ENCODE assay signal across 1 cellular context in the genomic region with DNA sequence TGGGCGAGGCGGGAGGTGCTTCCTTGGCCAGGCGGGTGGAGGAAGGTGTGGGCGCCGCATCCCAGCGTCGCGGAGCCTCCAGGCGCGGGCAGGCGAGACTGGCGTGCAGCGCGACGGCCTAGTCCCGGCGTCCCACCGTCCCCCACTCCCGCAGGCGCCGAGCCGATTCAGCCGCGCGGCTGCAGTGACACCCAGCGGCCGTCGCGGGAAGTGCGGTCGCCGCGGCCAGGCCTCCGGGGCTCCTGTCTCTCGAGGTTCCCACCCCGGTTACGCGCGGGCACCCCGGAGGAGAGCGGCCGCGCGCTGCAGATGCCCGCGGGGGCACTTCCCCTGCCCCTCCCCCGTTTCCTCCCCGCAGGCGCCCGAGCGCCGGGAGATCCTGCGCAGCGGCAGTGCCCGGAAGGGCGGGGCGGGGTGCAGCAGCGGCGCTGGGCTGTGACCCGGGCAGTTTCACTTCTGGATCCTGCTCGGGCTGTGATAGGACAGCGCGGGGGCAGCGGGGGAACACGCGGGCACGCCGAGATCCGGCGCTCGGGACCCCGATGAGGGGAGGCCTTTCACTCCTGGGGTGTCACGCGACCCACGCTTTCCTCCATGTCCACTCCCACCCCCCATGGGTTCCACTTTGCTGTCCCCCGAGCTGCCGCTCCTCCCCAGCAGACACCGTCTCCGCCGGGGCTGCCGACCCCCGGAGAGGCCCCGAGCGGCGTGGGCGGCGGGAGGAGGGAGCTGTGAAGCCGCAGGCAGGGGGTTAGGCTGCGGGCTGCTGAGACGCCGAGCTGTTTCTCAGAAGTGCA.
A peak's percentile ranks its signal among the peaks of the same experiment; 100 is the strongest.
TF ChIP-seq lines count a peak whose summit lies in the region.

No MANE protein-coding gene starts in this region.

TF ChIP-seq in GM12878, 131 proteins besides CTCF, POLR2A, EP300 and RAD21 (continues in another document):
- TF ChIP-seq, protein P1, sequence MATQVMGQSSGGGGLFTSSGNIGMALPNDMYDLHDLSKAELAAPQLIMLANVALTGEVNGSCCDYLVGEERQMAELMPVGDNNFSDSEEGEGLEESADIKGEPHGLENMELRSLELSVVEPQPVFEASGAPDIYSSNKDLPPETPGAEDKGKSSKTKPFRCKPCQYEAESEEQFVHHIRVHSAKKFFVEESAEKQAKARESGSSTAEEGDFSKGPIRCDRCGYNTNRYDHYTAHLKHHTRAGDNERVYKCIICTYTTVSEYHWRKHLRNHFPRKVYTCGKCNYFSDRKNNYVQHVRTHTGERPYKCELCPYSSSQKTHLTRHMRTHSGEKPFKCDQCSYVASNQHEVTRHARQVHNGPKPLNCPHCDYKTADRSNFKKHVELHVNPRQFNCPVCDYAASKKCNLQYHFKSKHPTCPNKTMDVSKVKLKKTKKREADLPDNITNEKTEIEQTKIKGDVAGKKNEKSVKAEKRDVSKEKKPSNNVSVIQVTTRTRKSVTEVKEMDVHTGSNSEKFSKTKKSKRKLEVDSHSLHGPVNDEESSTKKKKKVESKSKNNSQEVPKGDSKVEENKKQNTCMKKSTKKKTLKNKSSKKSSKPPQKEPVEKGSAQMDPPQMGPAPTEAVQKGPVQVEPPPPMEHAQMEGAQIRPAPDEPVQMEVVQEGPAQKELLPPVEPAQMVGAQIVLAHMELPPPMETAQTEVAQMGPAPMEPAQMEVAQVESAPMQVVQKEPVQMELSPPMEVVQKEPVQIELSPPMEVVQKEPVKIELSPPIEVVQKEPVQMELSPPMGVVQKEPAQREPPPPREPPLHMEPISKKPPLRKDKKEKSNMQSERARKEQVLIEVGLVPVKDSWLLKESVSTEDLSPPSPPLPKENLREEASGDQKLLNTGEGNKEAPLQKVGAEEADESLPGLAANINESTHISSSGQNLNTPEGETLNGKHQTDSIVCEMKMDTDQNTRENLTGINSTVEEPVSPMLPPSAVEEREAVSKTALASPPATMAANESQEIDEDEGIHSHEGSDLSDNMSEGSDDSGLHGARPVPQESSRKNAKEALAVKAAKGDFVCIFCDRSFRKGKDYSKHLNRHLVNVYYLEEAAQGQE (IDR thresholded peaks at IDR 0.05; ENCODE audit: low read depth, low read length): 0 out of 2 replicates have a peak, but pooled peaks have one; percentile 8
- no peak for TF ChIP-seq NR2C2 (IDR thresholded peaks at IDR 0.05; ENCODE audit: borderline replicate concordance, control insufficient read depth, insufficient read length, low read depth)
- peak; percentile 29; the same call in 1 of the 2 replicates for TF ChIP-seq CBX5 (IDR thresholded peaks at IDR 0.05; ENCODE audit: low read depth)
- TF ChIP-seq, protein P2, sequence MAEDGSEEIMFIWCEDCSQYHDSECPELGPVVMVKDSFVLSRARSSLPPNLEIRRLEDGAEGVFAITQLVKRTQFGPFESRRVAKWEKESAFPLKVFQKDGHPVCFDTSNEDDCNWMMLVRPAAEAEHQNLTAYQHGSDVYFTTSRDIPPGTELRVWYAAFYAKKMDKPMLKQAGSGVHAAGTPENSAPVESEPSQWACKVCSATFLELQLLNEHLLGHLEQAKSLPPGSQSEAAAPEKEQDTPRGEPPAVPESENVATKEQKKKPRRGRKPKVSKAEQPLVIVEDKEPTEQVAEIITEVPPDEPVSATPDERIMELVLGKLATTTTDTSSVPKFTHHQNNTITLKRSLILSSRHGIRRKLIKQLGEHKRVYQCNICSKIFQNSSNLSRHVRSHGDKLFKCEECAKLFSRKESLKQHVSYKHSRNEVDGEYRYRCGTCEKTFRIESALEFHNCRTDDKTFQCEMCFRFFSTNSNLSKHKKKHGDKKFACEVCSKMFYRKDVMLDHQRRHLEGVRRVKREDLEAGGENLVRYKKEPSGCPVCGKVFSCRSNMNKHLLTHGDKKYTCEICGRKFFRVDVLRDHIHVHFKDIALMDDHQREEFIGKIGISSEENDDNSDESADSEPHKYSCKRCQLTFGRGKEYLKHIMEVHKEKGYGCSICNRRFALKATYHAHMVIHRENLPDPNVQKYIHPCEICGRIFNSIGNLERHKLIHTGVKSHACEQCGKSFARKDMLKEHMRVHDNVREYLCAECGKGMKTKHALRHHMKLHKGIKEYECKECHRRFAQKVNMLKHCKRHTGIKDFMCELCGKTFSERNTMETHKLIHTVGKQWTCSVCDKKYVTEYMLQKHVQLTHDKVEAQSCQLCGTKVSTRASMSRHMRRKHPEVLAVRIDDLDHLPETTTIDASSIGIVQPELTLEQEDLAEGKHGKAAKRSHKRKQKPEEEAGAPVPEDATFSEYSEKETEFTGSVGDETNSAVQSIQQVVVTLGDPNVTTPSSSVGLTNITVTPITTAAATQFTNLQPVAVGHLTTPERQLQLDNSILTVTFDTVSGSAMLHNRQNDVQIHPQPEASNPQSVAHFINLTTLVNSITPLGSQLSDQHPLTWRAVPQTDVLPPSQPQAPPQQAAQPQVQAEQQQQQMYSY (CRISPR knock-in tag; IDR thresholded peaks at IDR 0.05): no peak
- TF ChIP-seq NR2C1 (IDR thresholded peaks at IDR 0.05): peak; percentile 51; the same call in 1 of the 2 replicates
- TF ChIP-seq SRF (IDR thresholded peaks at IDR 0.05; ENCODE audit: low read depth in 2 of 2, low read length in 2 of 2): peak in 1 of 2 experiments; percentile 56; a peak in 1 of 4 replicates
- TF ChIP-seq ZNF207 (IDR thresholded peaks at IDR 0.05; ENCODE audit: borderline replicate concordance): peak; percentile 76; the same call in 1 of the 2 replicates
- peak; percentile 23 for TF ChIP-seq HDAC6 (IDR thresholded peaks at IDR 0.05; ENCODE audit: unreplicated experiment)
- peak; percentile 90 for TF ChIP-seq EED (IDR thresholded peaks at IDR 0.05; ENCODE audit: low read depth)
- TF ChIP-seq SMAD5 (IDR thresholded peaks at IDR 0.05; ENCODE audit: low read depth): peak; percentile 19; the same call in 1 of the 2 replicates
- TF ChIP-seq, protein P3, sequence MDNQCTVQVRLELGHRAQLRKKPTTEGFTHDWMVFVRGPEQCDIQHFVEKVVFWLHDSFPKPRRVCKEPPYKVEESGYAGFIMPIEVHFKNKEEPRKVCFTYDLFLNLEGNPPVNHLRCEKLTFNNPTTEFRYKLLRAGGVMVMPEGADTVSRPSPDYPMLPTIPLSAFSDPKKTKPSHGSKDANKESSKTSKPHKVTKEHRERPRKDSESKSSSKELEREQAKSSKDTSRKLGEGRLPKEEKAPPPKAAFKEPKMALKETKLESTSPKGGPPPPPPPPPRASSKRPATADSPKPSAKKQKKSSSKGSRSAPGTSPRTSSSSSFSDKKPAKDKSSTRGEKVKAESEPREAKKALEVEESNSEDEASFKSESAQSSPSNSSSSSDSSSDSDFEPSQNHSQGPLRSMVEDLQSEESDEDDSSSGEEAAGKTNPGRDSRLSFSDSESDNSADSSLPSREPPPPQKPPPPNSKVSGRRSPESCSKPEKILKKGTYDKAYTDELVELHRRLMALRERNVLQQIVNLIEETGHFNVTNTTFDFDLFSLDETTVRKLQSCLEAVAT (IDR thresholded peaks at IDR 0.05): peak; percentile 72
- TF ChIP-seq, protein P4, sequence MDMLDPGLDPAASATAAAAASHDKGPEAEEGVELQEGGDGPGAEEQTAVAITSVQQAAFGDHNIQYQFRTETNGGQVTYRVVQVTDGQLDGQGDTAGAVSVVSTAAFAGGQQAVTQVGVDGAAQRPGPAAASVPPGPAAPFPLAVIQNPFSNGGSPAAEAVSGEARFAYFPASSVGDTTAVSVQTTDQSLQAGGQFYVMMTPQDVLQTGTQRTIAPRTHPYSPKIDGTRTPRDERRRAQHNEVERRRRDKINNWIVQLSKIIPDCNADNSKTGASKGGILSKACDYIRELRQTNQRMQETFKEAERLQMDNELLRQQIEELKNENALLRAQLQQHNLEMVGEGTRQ (IDR thresholded peaks at IDR 0.05; ENCODE audit: borderline replicate concordance, low read depth, low read length): peak; percentile 20
- peak; percentile 97 for TF ChIP-seq NR2F1 (conservative IDR thresholded peaks at IDR 0.05)
- TF ChIP-seq CHD4 (IDR thresholded peaks at IDR 0.05): no peak
- TF ChIP-seq RELA (IDR thresholded peaks at IDR 0.05; ENCODE audit: borderline replicate concordance, partially characterized antibody): no peak
- peak; percentile 97 for TF ChIP-seq BACH1 (IDR thresholded peaks at IDR 0.05; ENCODE audit: borderline replicate concordance)
- peak; percentile 71; the same call in 1 of the 2 replicates for TF ChIP-seq TARDBP (IDR thresholded peaks at IDR 0.05; ENCODE audit: borderline replicate concordance)
- TF ChIP-seq, protein P5, sequence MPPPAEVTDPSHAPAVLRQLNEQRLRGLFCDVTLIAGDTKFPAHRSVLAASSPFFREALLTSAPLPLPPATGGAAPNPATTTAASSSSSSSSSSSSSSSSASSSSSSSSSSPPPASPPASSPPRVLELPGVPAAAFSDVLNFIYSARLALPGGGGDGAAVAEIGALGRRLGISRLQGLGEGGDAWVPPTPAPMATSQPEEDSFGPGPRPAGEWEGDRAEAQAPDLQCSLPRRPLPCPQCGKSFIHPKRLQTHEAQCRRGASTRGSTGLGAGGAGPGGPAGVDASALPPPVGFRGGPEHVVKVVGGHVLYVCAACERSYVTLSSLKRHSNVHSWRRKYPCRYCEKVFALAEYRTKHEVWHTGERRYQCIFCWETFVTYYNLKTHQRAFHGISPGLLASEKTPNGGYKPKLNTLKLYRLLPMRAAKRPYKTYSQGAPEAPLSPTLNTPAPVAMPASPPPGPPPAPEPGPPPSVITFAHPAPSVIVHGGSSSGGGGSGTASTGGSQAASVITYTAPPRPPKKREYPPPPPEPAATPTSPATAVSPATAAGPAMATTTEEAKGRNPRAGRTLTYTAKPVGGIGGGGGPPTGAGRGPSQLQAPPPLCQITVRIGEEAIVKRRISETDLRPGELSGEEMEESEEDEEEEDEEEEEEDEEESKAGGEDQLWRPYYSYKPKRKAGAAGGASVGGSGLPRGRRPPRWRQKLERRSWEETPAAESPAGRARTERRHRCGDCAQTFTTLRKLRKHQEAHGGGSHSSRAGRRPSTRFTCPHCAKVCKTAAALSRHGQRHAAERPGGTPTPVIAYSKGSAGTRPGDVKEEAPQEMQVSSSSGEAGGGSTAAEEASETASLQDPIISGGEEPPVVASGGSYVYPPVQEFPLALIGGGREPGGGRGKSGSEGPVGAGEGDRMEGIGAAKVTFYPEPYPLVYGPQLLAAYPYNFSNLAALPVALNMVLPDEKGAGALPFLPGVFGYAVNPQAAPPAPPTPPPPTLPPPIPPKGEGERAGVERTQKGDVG (CRISPR knock-in tag; IDR thresholded peaks at IDR 0.05): no peak
- no peak for TF ChIP-seq STAT3 (IDR thresholded peaks at IDR 0.05; ENCODE audit: low read depth, low read length)
- TF ChIP-seq HDAC2 (IDR thresholded peaks at IDR 0.05): no peak
- no peak for TF ChIP-seq JUNB (IDR thresholded peaks at IDR 0.05)
- 0 out of 2 replicates have a peak, but pooled peaks have one; percentile 13 for TF ChIP-seq STAT1 (conservative IDR thresholded peaks at IDR 0.05)
- peak; percentile 48 for TF ChIP-seq BCL11A (IDR thresholded peaks at IDR 0.05; ENCODE audit: low read depth, low read length)
- TF ChIP-seq SREBF1 (IDR thresholded peaks at IDR 0.05; ENCODE audit: low read length): no peak
- TF ChIP-seq ZNF384 (IDR thresholded peaks at IDR 0.05; ENCODE audit: borderline replicate concordance, low read depth, low read length): no peak
- TF ChIP-seq IKZF1 (conservative IDR thresholded peaks at IDR 0.05): peak; percentile 98
- TF ChIP-seq, protein P6, sequence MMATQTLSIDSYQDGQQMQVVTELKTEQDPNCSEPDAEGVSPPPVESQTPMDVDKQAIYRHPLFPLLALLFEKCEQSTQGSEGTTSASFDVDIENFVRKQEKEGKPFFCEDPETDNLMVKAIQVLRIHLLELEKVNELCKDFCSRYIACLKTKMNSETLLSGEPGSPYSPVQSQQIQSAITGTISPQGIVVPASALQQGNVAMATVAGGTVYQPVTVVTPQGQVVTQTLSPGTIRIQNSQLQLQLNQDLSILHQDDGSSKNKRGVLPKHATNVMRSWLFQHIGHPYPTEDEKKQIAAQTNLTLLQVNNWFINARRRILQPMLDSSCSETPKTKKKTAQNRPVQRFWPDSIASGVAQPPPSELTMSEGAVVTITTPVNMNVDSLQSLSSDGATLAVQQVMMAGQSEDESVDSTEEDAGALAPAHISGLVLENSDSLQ (IDR thresholded peaks at IDR 0.05): no peak; the same call in 1 of the 2 replicates
- 0 out of 2 replicates have a peak, but pooled peaks have one; percentile 47 for TF ChIP-seq RCOR1 (conservative IDR thresholded peaks at IDR 0.05; ENCODE audit: low read depth, low read length)
- TF ChIP-seq, protein P7, sequence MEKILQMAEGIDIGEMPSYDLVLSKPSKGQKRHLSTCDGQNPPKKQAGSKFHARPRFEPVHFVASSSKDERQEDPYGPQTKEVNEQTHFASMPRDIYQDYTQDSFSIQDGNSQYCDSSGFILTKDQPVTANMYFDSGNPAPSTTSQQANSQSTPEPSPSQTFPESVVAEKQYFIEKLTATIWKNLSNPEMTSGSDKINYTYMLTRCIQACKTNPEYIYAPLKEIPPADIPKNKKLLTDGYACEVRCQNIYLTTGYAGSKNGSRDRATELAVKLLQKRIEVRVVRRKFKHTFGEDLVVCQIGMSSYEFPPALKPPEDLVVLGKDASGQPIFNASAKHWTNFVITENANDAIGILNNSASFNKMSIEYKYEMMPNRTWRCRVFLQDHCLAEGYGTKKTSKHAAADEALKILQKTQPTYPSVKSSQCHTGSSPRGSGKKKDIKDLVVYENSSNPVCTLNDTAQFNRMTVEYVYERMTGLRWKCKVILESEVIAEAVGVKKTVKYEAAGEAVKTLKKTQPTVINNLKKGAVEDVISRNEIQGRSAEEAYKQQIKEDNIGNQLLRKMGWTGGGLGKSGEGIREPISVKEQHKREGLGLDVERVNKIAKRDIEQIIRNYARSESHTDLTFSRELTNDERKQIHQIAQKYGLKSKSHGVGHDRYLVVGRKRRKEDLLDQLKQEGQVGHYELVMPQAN (conservative IDR thresholded peaks at IDR 0.05): peak; percentile 64
- TF ChIP-seq MEF2B (IDR thresholded peaks at IDR 0.05; ENCODE audit: partially characterized antibody, poor library complexity, severe bottlenecking): peak; percentile 83
- peak; percentile 49 for TF ChIP-seq SMAD1 (IDR thresholded peaks at IDR 0.05; ENCODE audit: low read depth, partially characterized antibody)
- peak; percentile 67 for TF ChIP-seq ATF7 (IDR thresholded peaks at IDR 0.05; ENCODE audit: low read depth)
- TF ChIP-seq, protein P8, sequence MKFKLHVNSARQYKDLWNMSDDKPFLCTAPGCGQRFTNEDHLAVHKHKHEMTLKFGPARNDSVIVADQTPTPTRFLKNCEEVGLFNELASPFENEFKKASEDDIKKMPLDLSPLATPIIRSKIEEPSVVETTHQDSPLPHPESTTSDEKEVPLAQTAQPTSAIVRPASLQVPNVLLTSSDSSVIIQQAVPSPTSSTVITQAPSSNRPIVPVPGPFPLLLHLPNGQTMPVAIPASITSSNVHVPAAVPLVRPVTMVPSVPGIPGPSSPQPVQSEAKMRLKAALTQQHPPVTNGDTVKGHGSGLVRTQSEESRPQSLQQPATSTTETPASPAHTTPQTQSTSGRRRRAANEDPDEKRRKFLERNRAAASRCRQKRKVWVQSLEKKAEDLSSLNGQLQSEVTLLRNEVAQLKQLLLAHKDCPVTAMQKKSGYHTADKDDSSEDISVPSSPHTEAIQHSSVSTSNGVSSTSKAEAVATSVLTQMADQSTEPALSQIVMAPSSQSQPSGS (IDR thresholded peaks at IDR 0.05; ENCODE audit: low read length): peak; percentile 65; the same call in 1 of the 2 replicates
- peak; percentile 63; the same call in 1 of the 2 replicates for TF ChIP-seq ZNF217 (IDR thresholded peaks at IDR 0.05)
- TF ChIP-seq HDGF (IDR thresholded peaks at IDR 0.05): peak; percentile 93
- TF ChIP-seq POLR2AphosphoS2 (IDR thresholded peaks at IDR 0.05; ENCODE audit: low read depth, low read length): peak; percentile 51
- TF ChIP-seq IKZF2 (IDR thresholded peaks at IDR 0.05): peak; percentile 87 to 91
- peak; percentile 59 for TF ChIP-seq ZNF24 (IDR thresholded peaks at IDR 0.05)
- peak; percentile 85 for TF ChIP-seq RUNX3 (IDR thresholded peaks at IDR 0.05; ENCODE audit: low read length)
- peak; percentile 63; the same call in 1 of the 2 replicates for TF ChIP-seq TAF1 (IDR thresholded peaks at IDR 0.05; ENCODE audit: borderline replicate concordance, low read depth, low read length)
- TF ChIP-seq SMC3 (IDR thresholded peaks at IDR 0.05; ENCODE audit: borderline replicate concordance, low read length): peak; percentile 49; the same call in 1 of the 2 replicates
- TF ChIP-seq NRF1 (conservative IDR thresholded peaks at IDR 0.05; ENCODE audit: low read depth, low read length): peak; percentile 48
